ENCODE assay signal across 8 cellular contexts in genomic region chr2:42128731-42129486, GRCh38. TPM values are rescaled to one million over a fixed set of nuclear protein-coding genes. Genes with fewer than 3 reads are reported as not detected.
DNase-seq lines count a peak whose midpoint lies in the region; ATAC-seq and TF ChIP-seq lines count a peak whose summit lies in the region.

No MANE protein-coding gene starts in this region.

- no peak overlapping the region for H3K4me3 Mint-ChIP-seq in stimulated activated naive CD8-positive, alpha-beta T cell treated with anti-CD3 and anti-CD28 coated beads, Interleukin-15, Interleukin-2, amounts not matched to agents 100 ng/mL and 50 ng/mL, for 24 hours

- H4K20me1 ChIP-seq in fibroblast of lung (ENCODE audit: control insufficient read depth, extremely low read depth, insufficient read depth, low read length): no peaks in the 10 kb centered on the region

- H3K4me1 ChIP-seq in fibroblast of lung (ENCODE audit: control insufficient read depth, extremely low read depth, insufficient read depth, low read length): peaks cover 38% of the 10 kb centered on the region

- H3K36me3 ChIP-seq in fibroblast of lung (ENCODE audit: control insufficient read depth, insufficient read depth, low read length): no peaks in the 10 kb centered on the region

- H3K4me3 ChIP-seq in fibroblast of lung (replicated peaks in 1 of 4; ENCODE audit: control extremely low read depth in 1 of 4, insufficient read depth in 1 of 4, low read depth in 3 of 4, low read length in 4 of 4): no peak overlapping the region

- H3K36me3 Mint-ChIP-seq in stimulated activated naive CD8-positive, alpha-beta T cell treated with anti-CD3 and anti-CD28 coated beads, Interleukin-15, Interleukin-2, amounts not matched to agents 100 ng/mL and 50 ng/mL, for 24 hours (ENCODE audit: low read depth): no peaks in the 10 kb centered on the region

- peak overlapping the region; percentile 35 for H3K27ac ChIP-seq in fibroblast of lung (ENCODE audit: insufficient read depth, low read length)

- H3K9me3 Mint-ChIP-seq in stimulated activated naive CD8-positive, alpha-beta T cell treated with anti-CD3 and anti-CD28 coated beads, Interleukin-15, Interleukin-2, amounts not matched to agents 100 ng/mL and 50 ng/mL, for 24 hours: no peaks in the 10 kb centered on the region

- no peak for TF ChIP-seq CTCF in fibroblast of lung (conservative IDR thresholded peaks at IDR 0.05 in 1 of 2, IDR thresholded peaks at IDR 0.05 in 1 of 2; ENCODE audit: low read depth in 1 of 2, low read length in 2 of 2)

- DNase-seq in stimulated activated naive CD8-positive, alpha-beta T cell treated with anti-CD3 and anti-CD28 coated beads, Interleukin-15, Interleukin-2, amounts not matched to agents 100 U/mL and 50 U/mL, for 24 hours: no peak
- DNase-seq in NCI-H524 (lab: John Stamatoyannopoulos, UW) (peak; percentile 87 to 96), fibroblast of lung (ENCODE audit: low read depth in 2 of 2) (peak; percentile 74 to 91), cerebellum (ENCODE audit: low spot score) (no peak), Ammon's horn (ENCODE audit: low spot score) (no peak)
- no peak for DNase-seq in stimulated activated CD4-positive, alpha-beta T cell treated with anti-CD3 and anti-CD28 coated beads, Interleukin-1b, Interleukin-23, amount 100 ng/mL, for 48 hours

- no peak overlapping the region for H2AFZ ChIP-seq in fibroblast of lung (ENCODE audit: low read length)

- H3K4me1 Mint-ChIP-seq in stimulated activated naive CD8-positive, alpha-beta T cell treated with anti-CD3 and anti-CD28 coated beads, Interleukin-15, Interleukin-2, amounts not matched to agents 100 ng/mL and 50 ng/mL, for 24 hours (ENCODE audit: low read depth): peaks cover 97% of the 10 kb centered on the region

- no peak overlapping the region for H3K9ac ChIP-seq in fibroblast of lung (ENCODE audit: insufficient read depth, low read length)

- H3K79me2 ChIP-seq in fibroblast of lung (ENCODE audit: control insufficient read depth, insufficient read depth, low read length): no peaks in the 10 kb centered on the region

- no peak for ATAC-seq in stimulated activated naive CD8-positive, alpha-beta T cell treated with anti-CD3 and anti-CD28 coated beads, Interleukin-15, Interleukin-2, amounts not matched to agents 100 U/mL and 50 U/mL, for 24 hours
- ATAC-seq in GM19397 (IDR thresholded peaks at IDR 0.05; ENCODE audit: unreplicated experiment): no peak

- H3K27me3 ChIP-seq in fibroblast of lung (ENCODE audit: control insufficient read depth, insufficient read depth, low read length): no peaks in the 10 kb centered on the region

- H3K4me2 ChIP-seq in fibroblast of lung (ENCODE audit: extremely low read depth, insufficient read depth, low read length): peak overlapping the region; percentile 48

- no peaks in the 10 kb centered on the region for H3K27me3 Mint-ChIP-seq in stimulated activated naive CD8-positive, alpha-beta T cell treated with anti-CD3 and anti-CD28 coated beads, Interleukin-15, Interleukin-2, amounts not matched to agents 100 ng/mL and 50 ng/mL, for 24 hours

- no peaks in the 10 kb centered on the region for H3K9me3 ChIP-seq in fibroblast of lung (ENCODE audit: control insufficient read depth, insufficient read depth, low read depth, low read length)

- H3K27ac Mint-ChIP-seq in stimulated activated naive CD8-positive, alpha-beta T cell treated with anti-CD3 and anti-CD28 coated beads, Interleukin-15, Interleukin-2, amounts not matched to agents 100 ng/mL and 50 ng/mL, for 24 hours: peak overlapping the region; percentile 12

RNA-seq across cellular contexts. Expression of gene EML4, which starts 40.2 kb away (rescaled TPM):
- total RNA-seq in fibroblast of lung (30.8 and 49.5 TPM in 2 replicates), cerebellum (48.5 TPM)
- polyA plus RNA-seq in fibroblast of lung: 62.7 and 65.4 TPM in 2 replicates
- polyA plus RNA-seq in fibroblast of lung (2012): 32.0 and 34.4 TPM in 2 replicates
- polyA minus RNA-seq in fibroblast of lung (ENCODE audit: low replicate concordance): 26.4 and 35.9 TPM in 2 replicates

Comparison
In these comparisons a context has a peak if more than half of its experiments do, and no peak if none do; other contexts are left out.
1. DNase-seq: peak in NCI-H524 (2 of 2) and fibroblast of lung (2 of 2); none in stimulated activated naive CD8-positive, alpha-beta T cell treated with anti-CD3 and anti-CD28 coated beads, Interleukin-15, Interleukin-2, amounts not matched to agents 100 U/mL and 50 U/mL, for 24 hours (single experiment), stimulated activated CD4-positive, alpha-beta T cell treated with anti-CD3 and anti-CD28 coated beads, Interleukin-1b, Interleukin-23, amount 100 ng/mL, for 48 hours (single experiment), cerebellum (single experiment) and Ammon's horn (single experiment).